9 cellular contexts compared by ENCODE assay signal in genomic region chr10:71965623-71966022, GRCh38. TPM values are rescaled to one million over a fixed set of nuclear protein-coding genes. Genes with fewer than 3 reads are reported as not detected.
DNase-seq lines count a peak whose midpoint lies in the region; ATAC-seq and TF ChIP-seq lines count a peak whose summit lies in the region.
"Had no signal": no experiment of that assay in that cellular context is flagged by ENCODE, and none has a peak within 500 bp of the region (broad histone marks: within the 10 kb centered on the region; RNA-seq: fewer than 3 reads in every experiment).

No MANE protein-coding gene starts in this region.

- no peak overlapping the region for H3K27ac Mint-ChIP-seq in activated CD4-positive, alpha-beta T cell treated with anti-CD3 and anti-CD28 coated beads, Interleukin-2, amount 10 ng/mL, durations not matched to agents 24 days and 14 days
- H3K27ac Mint-ChIP-seq in stimulated activated memory B cell treated with anti-CD40 and anti-IgM and Interleukin-4, amounts not matched to agents 10 μg/mL and 1 μg/mL and 100 μg/mL, for 72 hours: no peak overlapping the region

- no peaks in the 10 kb centered on the region for H3K9me3 ChIP-seq in tibial nerve

- peak overlapping the region; percentile 92 for H3K9ac ChIP-seq in mesendoderm (ENCODE audit: low read length)

- WGBS in mesendoderm (ENCODE audit: extremely low coverage, insufficient coverage, low lambda C conversion rate): no CpG with 5 or more reads among the region's 4 CpGs
- 9 to 35% methylated on average over 3 to 4 of the region's 4 CpGs for WGBS in tibial nerve, 2 donors

- ATAC-seq in stimulated activated memory B cell treated with anti-CD40 and anti-IgM and Interleukin-4, amounts not matched to agents 10 μg/mL and 1 μg/mL and 100 μg/mL, for 72 hours: no peak
- no peak for ATAC-seq in GM19452 (IDR thresholded peaks at IDR 0.05; ENCODE audit: unreplicated experiment)

- peaks cover 7% of the 10 kb centered on the region for H3K4me1 ChIP-seq in mesendoderm (ENCODE audit: control insufficient read depth, low read depth, low read length)
- peaks cover 0 to 63% (median 46%) of the 10 kb centered on the region in 4 donors for H3K4me1 ChIP-seq in tibial nerve

- H3K4me3 Mint-ChIP-seq in activated CD4-positive, alpha-beta T cell treated with anti-CD3 and anti-CD28 coated beads, Interleukin-2, amount 10 ng/mL, durations not matched to agents 24 days and 14 days: peak overlapping the region; percentile 29
- H3K4me3 Mint-ChIP-seq in stimulated activated memory B cell treated with anti-CD40 and anti-IgM and Interleukin-4, amounts not matched to agents 10 μg/mL and 1 μg/mL and 100 μg/mL, for 72 hours: no peak overlapping the region

- H3K4me2 ChIP-seq in mesendoderm (ENCODE audit: low read length): peak overlapping the region; percentile 99

- H2BK5ac ChIP-seq in mesendoderm (ENCODE audit: low read length): no peak overlapping the region

- peak overlapping the region; percentile 99 for H3K56ac ChIP-seq in mesendoderm (ENCODE audit: low read length)

- no peak overlapping the region for H2BK120ac ChIP-seq in mesendoderm (ENCODE audit: low read depth, low read length)

- H3K27me3 Mint-ChIP-seq in activated CD4-positive, alpha-beta T cell treated with anti-CD3 and anti-CD28 coated beads, Interleukin-2, amount 10 ng/mL, durations not matched to agents 24 days and 14 days: peaks cover 49% of the 10 kb centered on the region
- H3K27me3 Mint-ChIP-seq in stimulated activated memory B cell treated with anti-CD40 and anti-IgM and Interleukin-4, amounts not matched to agents 10 μg/mL and 1 μg/mL and 100 μg/mL, for 72 hours: peaks cover 76% of the 10 kb centered on the region

- H3K18ac ChIP-seq in mesendoderm (ENCODE audit: low read length): peak overlapping the region; percentile 13

- no peak for DNase-seq in activated CD4-positive, alpha-beta T cell treated with anti-CD3 and anti-CD28 coated beads, Interleukin-2, amount 10 ng/mL, durations not matched to agents 24 days and 14 days
- no peak for DNase-seq in activated CD4-positive, alpha-beta T cell treated with anti-CD3 and anti-CD28 coated beads for 48 hours
- DNase-seq in choroid plexus epithelial cell (ENCODE audit: low read depth) (no peak), mesendoderm (no peak), tibial nerve (ENCODE audit: low spot score in 2 of 2) (no peak), NCI-H1048 (lab: John Stamatoyannopoulos, UW) (no peak)
- DNase-seq: NCI-H2171 had no signal

- no peaks in the 10 kb centered on the region for H3K27me3 ChIP-seq in mesendoderm (ENCODE audit: insufficient read depth, low read length, poor library complexity)
- H3K27me3 ChIP-seq in tibial nerve: no peaks in the 10 kb centered on the region

- H3K4me1 Mint-ChIP-seq in activated CD4-positive, alpha-beta T cell treated with anti-CD3 and anti-CD28 coated beads, Interleukin-2, amount 10 ng/mL, durations not matched to agents 24 days and 14 days: peaks cover 8% of the 10 kb centered on the region
- H3K4me1 Mint-ChIP-seq in stimulated activated memory B cell treated with anti-CD40 and anti-IgM and Interleukin-4, amounts not matched to agents 10 μg/mL and 1 μg/mL and 100 μg/mL, for 72 hours: peaks cover 6% of the 10 kb centered on the region

- H4K5ac ChIP-seq in mesendoderm (ENCODE audit: low read length): no peak overlapping the region

- H4K8ac ChIP-seq in mesendoderm (ENCODE audit: low read depth, low read length): no peak overlapping the region

- no peaks in the 10 kb centered on the region for H3K9me3 Mint-ChIP-seq in activated CD4-positive, alpha-beta T cell treated with anti-CD3 and anti-CD28 coated beads, Interleukin-2, amount 10 ng/mL, durations not matched to agents 24 days and 14 days
- H3K9me3 Mint-ChIP-seq in stimulated activated memory B cell treated with anti-CD40 and anti-IgM and Interleukin-4, amounts not matched to agents 10 μg/mL and 1 μg/mL and 100 μg/mL, for 72 hours: peaks cover 4% of the 10 kb centered on the region

- no peak overlapping the region for H2BK15ac ChIP-seq in mesendoderm (replicated peaks; ENCODE audit: low read depth)

- H2AK5ac ChIP-seq in mesendoderm (ENCODE audit: low read length): peak overlapping the region; percentile 37

- H3K79me1 ChIP-seq in mesendoderm (ENCODE audit: low read length): peaks cover 17% of the 10 kb centered on the region

- no peaks in the 10 kb centered on the region for H3K36me3 Mint-ChIP-seq in activated CD4-positive, alpha-beta T cell treated with anti-CD3 and anti-CD28 coated beads, Interleukin-2, amount 10 ng/mL, durations not matched to agents 24 days and 14 days (ENCODE audit: low read depth)
- H3K36me3 Mint-ChIP-seq in stimulated activated memory B cell treated with anti-CD40 and anti-IgM and Interleukin-4, amounts not matched to agents 10 μg/mL and 1 μg/mL and 100 μg/mL, for 72 hours: peaks cover 5% of the 10 kb centered on the region

- peak overlapping the region; percentile 11 for H3K23ac ChIP-seq in mesendoderm (ENCODE audit: low read length)

- peaks cover 21% of the 10 kb centered on the region for H3K79me2 ChIP-seq in mesendoderm (ENCODE audit: control insufficient read depth, insufficient read depth, low read length)

- H3K4me3 ChIP-seq in choroid plexus epithelial cell (ENCODE audit: low read depth, low read length) (peak overlapping the region; percentile 78), mesendoderm (ENCODE audit: low read length) (peak overlapping the region; percentile 70), tibial nerve (peak overlapping the region; percentile 36 to 95 (median 68))

- no peak for TF ChIP-seq CTCF in choroid plexus epithelial cell (conservative IDR thresholded peaks at IDR 0.05; ENCODE audit: low read depth, low read length)
- no peak for TF ChIP-seq CTCF in tibial nerve (IDR thresholded peaks at IDR 0.05)

- H3K36me3 ChIP-seq in mesendoderm (ENCODE audit: control insufficient read depth, insufficient read depth, low read length): no peaks in the 10 kb centered on the region
- no peaks in the 10 kb centered on the region for H3K36me3 ChIP-seq in tibial nerve

- H3K27ac ChIP-seq in mesendoderm (ENCODE audit: low read depth, low read length): no peak overlapping the region
- H3K27ac ChIP-seq in tibial nerve: peak overlapping the region; percentile 97 to 99 (median 98)

- TF ChIP-seq EP300 in tibial nerve (IDR thresholded peaks at IDR 0.05): no peak

- intact Hi-C loops in activated CD4-positive, alpha-beta T cell treated with anti-CD3 and anti-CD28 coated beads, Interleukin-2, amount 10 ng/mL, durations not matched to agents 24 days and 14 days (cut with micrococcal nuclease): no loop called here

- H3K4ac ChIP-seq in mesendoderm (ENCODE audit: low read depth, low read length): peak overlapping the region; percentile 25

- peak in 1 of 2 donors; percentile 7 for TF ChIP-seq POLR2A in tibial nerve (IDR thresholded peaks at IDR 0.05)

RNA-seq across cellular contexts. Expression of gene CHST3, which starts 1.4 kb away (rescaled TPM):
- total RNA-seq in activated CD4-positive, alpha-beta T cell treated with anti-CD3 and anti-CD28 coated beads, Interleukin-2, amount 10 ng/mL, durations not matched to agents 24 days and 14 days: 0.36 and 0.63 TPM in 2 replicates
- polyA plus RNA-seq in mesendoderm (2013, experiment 1 of 2): 4.9 TPM
- 4.9 TPM for polyA plus RNA-seq in mesendoderm (2013, experiment 2 of 2)
- total RNA-seq in tibial nerve: 10 to 100 TPM; 41.2 to 56.4 (median 47.4) TPM

Comparison
In these comparisons a context has a peak if more than half of its experiments do, and no peak if none do; other contexts are left out.
1. RNA of gene CHST3, which starts 1.4 kb away (total RNA-seq): 41.2 to 56.4 TPM in tibial nerve; 0.36 to 0.63 TPM in activated CD4-positive, alpha-beta T cell treated with anti-CD3 and anti-CD28 coated beads, Interleukin-2, amount 10 ng/mL, durations not matched to agents 24 days and 14 days; every median in the first group is over 10 times any median in the second.
2. Peak in every context shown above with its lines, with median percentiles within 50 percentile points of each other: H3K4me3 ChIP-seq.